19 cellular contexts compared by ENCODE assay signal in genomic region chr10:115981056-115981455, GRCh38.
DNase-seq lines count a peak whose midpoint lies in the region; ATAC-seq and TF ChIP-seq lines count a peak whose summit lies in the region.
"Had no signal": no experiment of that assay in that cellular context is flagged by ENCODE, and none has a peak within 500 bp of the region (broad histone marks: within the 10 kb centered on the region; RNA-seq: fewer than 3 reads in every experiment).

No MANE protein-coding gene starts in this region.

- 33% methylated on average over 6 of the region's 6 CpGs; no CpG with 5 or more reads in 1 of the 2 donors for WGBS in transverse colon (ENCODE audit: low coverage in 1 of 2), 2 donors

- no peak overlapping the region for H3K4me2 ChIP-seq in OCI-LY7 (ENCODE audit: low read length)

- in situ Hi-C loops in transverse colon (cut with MboI; ENCODE audit: low pct_ligation_motif_present in 1 of 4, low pct_unique_long_range_greater_than_20kb in 1 of 4, low sequenced_read_pairs in 3 of 4) = no loop called here

- no peaks in the 10 kb centered on the region for H4K20me1 ChIP-seq in OCI-LY7 (ENCODE audit: insufficient read depth, low read length)

- CTCF ChIA-PET in OCI-LY7 (lab: Charles Lee; ENCODE audit: unreplicated experiment) = no interaction called here

- BruUV-seq in OCI-LY7 (replicated peaks; lab: Mats Ljungman, UMichigan) = no TSS peak

- no peak for ATAC-seq in GM21529 (IDR thresholded peaks at IDR 0.05; ENCODE audit: unreplicated experiment)
- ATAC-seq in GM21526 (IDR thresholded peaks at IDR 0.05; ENCODE audit: low FRiP score, unreplicated experiment) = no peak
- ATAC-seq: activated naive CD4-positive, alpha-beta T cell treated with anti-CD3 and anti-CD28 coated beads, Interleukin-2, amount 50 U/mL, for 72 hours; stimulated activated naive B cell treated with anti-CD40 and anti-IgM and Interleukin-4, amounts not matched to agents 10 μg/mL and 1 μg/mL and 100 μg/mL, for 72 hours had no signal

- H3K9me3 ChIP-seq in OCI-LY7 (ENCODE audit: low read length) = no peaks in the 10 kb centered on the region
- no peaks in the 10 kb centered on the region for H3K9me3 ChIP-seq in transverse colon
- H3K9me3 ChIP-seq: Peyer's patch, uterus had no signal

- peaks cover 21% of the 10 kb centered on the region for H3K4me1 Mint-ChIP-seq in brain
- H3K4me1 Mint-ChIP-seq: stimulated activated naive B cell treated with anti-CD40 and anti-IgM and Interleukin-4, amounts not matched to agents 10 μg/mL and 1 μg/mL and 100 μg/mL, for 72 hours had no signal

- peaks cover 12 to 25% (median 22%) of the 10 kb centered on the region in 5 experiments for H3K9me3 Mint-ChIP-seq in brain

- POLR2A ChIA-PET in OCI-LY7 (lab: Charles Lee) = interaction anchor here (0.8 kb wide), 1 partner anchor 10 kb away, joined by 3 read pairs; no protein-coding TSS in a partner anchor

- H3K36me3 ChIP-seq in OCI-LY7 (ENCODE audit: insufficient read depth, low read length) = no peaks in the 10 kb centered on the region
- no peaks in the 10 kb centered on the region for H3K36me3 ChIP-seq in transverse colon
- H3K36me3 ChIP-seq: Peyer's patch, uterus had no signal

- H3K79me2 ChIP-seq in OCI-LY7 (ENCODE audit: insufficient read depth, low read depth, low read length) = no peaks in the 10 kb centered on the region

- H3K27me3 Mint-ChIP-seq in brain = peaks cover 4% of the 10 kb centered on the region
- H3K27me3 Mint-ChIP-seq: stimulated activated naive B cell treated with anti-CD40 and anti-IgM and Interleukin-4, amounts not matched to agents 10 μg/mL and 1 μg/mL and 100 μg/mL, for 72 hours had no signal

- TF ChIP-seq EP300 in transverse colon (IDR thresholded peaks at IDR 0.05; ENCODE audit: low read depth) = no peak

- H3K4me1 ChIP-seq in OCI-LY7 (ENCODE audit: insufficient read depth, low read length, poor library complexity, severe bottlenecking) (no peaks in the 10 kb centered on the region), transverse colon (no peaks in the 10 kb centered on the region)
- H3K4me1 ChIP-seq: Peyer's patch, uterus had no signal

- H3K36me3 Mint-ChIP-seq in brain = no peaks in the 10 kb centered on the region
- H3K36me3 Mint-ChIP-seq: stimulated activated naive B cell treated with anti-CD40 and anti-IgM and Interleukin-4, amounts not matched to agents 10 μg/mL and 1 μg/mL and 100 μg/mL, for 72 hours had no signal

- no peak for TF ChIP-seq CTCF in brain (conservative IDR thresholded peaks at IDR 0.05)
- TF ChIP-seq CTCF in OCI-LY7 (conservative IDR thresholded peaks at IDR 0.05; ENCODE audit: low read length) = no peak
- no peak for TF ChIP-seq CTCF in transverse colon (IDR thresholded peaks at IDR 0.05)

- peak overlapping the region; percentile 10 for H3K4me3 ChIP-seq in skeletal muscle cell (ENCODE audit: low read depth, low read length)
- H3K4me3 ChIP-seq in OCI-LY7 (ENCODE audit: low read depth, low read length, poor library complexity, severe bottlenecking) = no peak overlapping the region
- H3K4me3 ChIP-seq in transverse colon = no peak overlapping the region
- H3K4me3 ChIP-seq: Peyer's patch, uterus had no signal

- H3K9me2 ChIP-seq in OCI-LY7 (ENCODE audit: insufficient read depth, low read length) = no peaks in the 10 kb centered on the region

- intact Hi-C loops in OCI-LY7 (cut with micrococcal nuclease; ENCODE audit: unreplicated experiment) (no loop called here), transverse colon (cut with DNase I; ENCODE audit: low total_unique reads) (no loop called here)

- no peak overlapping the region for H3K27ac ChIP-seq in OCI-LY7 (ENCODE audit: low read depth, low read length, poor library complexity, severe bottlenecking)
- no peak overlapping the region for H3K27ac ChIP-seq in transverse colon
- H3K27ac ChIP-seq: dorsolateral prefrontal cortex, Peyer's patch, uterus had no signal

- DNase-seq in AG20443 (ENCODE audit: low spot score) = peak; percentile 25
- peak; percentile 72 for DNase-seq in left kidney (ENCODE audit: low read depth, low spot score)
- DNase-seq in skeletal muscle cell (ENCODE audit: low read depth) = no peak
- DNase-seq in OCI-LY7 (ENCODE audit: low spot score) = no peak
- DNase-seq in transverse colon = no peak
- DNase-seq: activated CD4-positive, alpha-beta T cell treated with anti-CD3 and anti-CD28 coated beads, Interleukin-2, amount 50 U/mL, for 4 hours; dorsolateral prefrontal cortex; hypothalamus; Kasumi-1; left cardiac atrium; NCI-H748 treated with DMSO at 0.1 percent for 48 hours; Peyer's patch; posterior cingulate gyrus; stimulated activated naive B cell treated with anti-CD40 and anti-IgM and Interleukin-4, amounts not matched to agents 10 μg/mL and 1 μg/mL and 100 μg/mL, for 72 hours; uterus had no signal

- H2AFZ ChIP-seq in OCI-LY7 (ENCODE audit: low read length) = no peak overlapping the region

- H3K4me3 Mint-ChIP-seq in brain = peak overlapping the region in 4 of 5 experiments; percentile 2 to 54 (median 32)
- H3K4me3 Mint-ChIP-seq: stimulated activated naive B cell treated with anti-CD40 and anti-IgM and Interleukin-4, amounts not matched to agents 10 μg/mL and 1 μg/mL and 100 μg/mL, for 72 hours had no signal

- no peak for TF ChIP-seq POLR2A in transverse colon (IDR thresholded peaks at IDR 0.05)

- no peaks in the 10 kb centered on the region for H3K27me3 ChIP-seq in transverse colon
- H3K27me3 ChIP-seq: Peyer's patch, uterus had no signal

- H3K27ac Mint-ChIP-seq in brain = peak overlapping the region in 4 of 5 experiments; percentile 28 to 56 (median 46)
- H3K27ac Mint-ChIP-seq: activated naive CD4-positive, alpha-beta T cell treated with anti-CD3 and anti-CD28 coated beads, Interleukin-2, amount 50 U/mL, for 72 hours; stimulated activated naive B cell treated with anti-CD40 and anti-IgM and Interleukin-4, amounts not matched to agents 10 μg/mL and 1 μg/mL and 100 μg/mL, for 72 hours had no signal

Comparison
In these comparisons a context has a peak if more than half of its experiments do, and no peak if none do; other contexts are left out.
1. DNase-seq: peak in AG20443 (single experiment) and left kidney (single experiment); none in skeletal muscle cell (single experiment), OCI-LY7 (single experiment) and transverse colon (single experiment).